26 cellular contexts compared by ENCODE assay signal in genomic region chr10:70650104-70650503, GRCh38. TPM values are rescaled to one million over a fixed set of nuclear protein-coding genes. Genes with fewer than 3 reads are reported as not detected.
"Had no signal": no experiment of that assay in that cellular context is flagged by ENCODE, and none has a peak within 500 bp of the region (broad histone marks: within the 10 kb centered on the region; RNA-seq: fewer than 3 reads in every experiment).

No MANE protein-coding gene starts in this region.

- H3K27ac Mint-ChIP-seq: dendritic cell treated with granulocyte-macrophage colony-stimulating factor and Interleukin-4, amounts not matched to agents 40 ng/mL and 50 ng/mL, for 4 days; effector memory CD8-positive, alpha-beta T cell; naive thymus-derived CD8-positive, alpha-beta T cell; stimulated activated naive B cell treated with anti-CD40 and anti-IgM and Interleukin-4, amounts not matched to agents 10 μg/mL and 1 μg/mL and 100 μg/mL, for 72 hours; stimulated activated naive CD8-positive, alpha-beta T cell treated with anti-CD3 and anti-CD28 coated beads, Interleukin-15, amount 100 ng/mL, for 72 hours had no signal

- H3K4me3 Mint-ChIP-seq: dendritic cell treated with granulocyte-macrophage colony-stimulating factor and Interleukin-4, amounts not matched to agents 40 ng/mL and 50 ng/mL, for 4 days; effector memory CD8-positive, alpha-beta T cell; naive thymus-derived CD8-positive, alpha-beta T cell; stimulated activated naive B cell treated with anti-CD40 and anti-IgM and Interleukin-4, amounts not matched to agents 10 μg/mL and 1 μg/mL and 100 μg/mL, for 72 hours; stimulated activated naive CD8-positive, alpha-beta T cell treated with anti-CD3 and anti-CD28 coated beads, Interleukin-15, amount 100 ng/mL, for 72 hours had no signal

- H3K27me3 Mint-ChIP-seq: effector memory CD8-positive, alpha-beta T cell; stimulated activated naive CD8-positive, alpha-beta T cell treated with anti-CD3 and anti-CD28 coated beads, Interleukin-15, amount 100 ng/mL, for 72 hours had no signal

- H3K9me3 ChIP-seq: esophagus squamous epithelium, testis, upper lobe of right lung had no signal

- H3K36me3 ChIP-seq: esophagus squamous epithelium, neutrophil, spleen, tibial nerve, upper lobe of right lung, vagina had no signal

- DNase-seq: effector memory CD8-positive, alpha-beta T cell; esophagus squamous epithelium; foreskin melanocyte; left colon; left ventricle myocardium superior; mucosa of descending colon; naive thymus-derived CD8-positive, alpha-beta T cell; spleen; stimulated activated CD4-positive, alpha-beta T cell treated with anti-CD3 and anti-CD28 coated beads, Interleukin-4, amount 100 ng/mL, for 24 hours; stimulated activated naive B cell treated with anti-CD40 and anti-IgM and Interleukin-4, amounts not matched to agents 10 μg/mL and 1 μg/mL and 100 μg/mL, for 72 hours; stimulated activated naive CD8-positive, alpha-beta T cell treated with anti-CD3 and anti-CD28 coated beads, Interleukin-15, amount 100 ng/mL, for 72 hours; testis; upper lobe of right lung had no signal

- H3K4me1 Mint-ChIP-seq: naive thymus-derived CD8-positive, alpha-beta T cell; stimulated activated naive B cell treated with anti-CD40 and anti-IgM and Interleukin-4, amounts not matched to agents 10 μg/mL and 1 μg/mL and 100 μg/mL, for 72 hours; stimulated activated naive CD8-positive, alpha-beta T cell treated with anti-CD3 and anti-CD28 coated beads, Interleukin-15, amount 100 ng/mL, for 72 hours had no signal

- H2AFZ ChIP-seq: hepatocyte had no signal

- H3K27me3 ChIP-seq: esophagus squamous epithelium, hepatocyte, neutrophil, testis, tibial nerve, upper lobe of right lung, vagina had no signal

- H3K79me2 ChIP-seq: hepatocyte had no signal

- H3K4me1 ChIP-seq: spleen, upper lobe of right lung had no signal

- H3K27ac ChIP-seq: esophagus squamous epithelium, hepatocyte, neutrophil, spleen, testis, tibial nerve, upper lobe of right lung, vagina had no signal

- ATAC-seq: effector memory CD8-positive, alpha-beta T cell; left colon; left ventricle myocardium superior; naive thymus-derived CD8-positive, alpha-beta T cell; sciatic nerve; stimulated activated naive B cell treated with anti-CD40 and anti-IgM and Interleukin-4, amounts not matched to agents 10 μg/mL and 1 μg/mL and 100 μg/mL, for 72 hours; upper lobe of right lung had no signal

- H3K4me2 ChIP-seq: hepatocyte had no signal

- H3K4me3 ChIP-seq: esophagus squamous epithelium, hepatocyte, lung, mucosa of descending colon, spleen, testis, tibial nerve, upper lobe of right lung, vagina had no signal

RNA-seq across cellular contexts. Expression of gene ADAMTS14, which starts 22.2 kb away (rescaled TPM):
- total RNA-seq: naive thymus-derived CD8-positive, alpha-beta T cell; subcutaneous adipose tissue; vagina had no signal
- polyA plus RNA-seq: naive thymus-derived CD8-positive, alpha-beta T cell had no signal

RNA-seq across cellular contexts. Expression of gene PRF1, which starts 47.6 kb away (rescaled TPM):
- total RNA-seq: epithelial cell of proximal tubule, hepatocyte, kidney epithelial cell, osteoblast, pulmonary artery endothelial cell had no signal
- polyA plus RNA-seq: hepatocyte, neural cell had no signal
